Comparison of ENCODE assay signal across 19 cellular contexts in genomic region chr2:228355897-228356296, GRCh38.
"Had no signal": no experiment of that assay in that cellular context is flagged by ENCODE, and none has a peak within 500 bp of the region (broad histone marks: within the 10 kb centered on the region; RNA-seq: fewer than 3 reads in every experiment).

No MANE protein-coding gene starts in this region.

- DNase-seq: IMR-90, Karpas-422, KG1, MM.1S, NCI-H1092 treated with DMSO at 0.1 percent for 48 hours, NCI-H1436, NCI-H187, NCI-H2029, NCI-H2081 treated with DMSO at 0.1 percent for 48 hours, NCI-H2171, NCI-H226, NCI-H446, NCI-H510A, NCI-H524 treated with DMSO at 0.1 percent for 48 hours, NCI-H69, SHP77 had no signal

- ATAC-seq: HepG2, Panc1 had no signal

- H3K27ac ChIP-seq: RWPE1 had no signal
